8 cellular contexts compared by ENCODE assay signal in the genomic region with DNA sequence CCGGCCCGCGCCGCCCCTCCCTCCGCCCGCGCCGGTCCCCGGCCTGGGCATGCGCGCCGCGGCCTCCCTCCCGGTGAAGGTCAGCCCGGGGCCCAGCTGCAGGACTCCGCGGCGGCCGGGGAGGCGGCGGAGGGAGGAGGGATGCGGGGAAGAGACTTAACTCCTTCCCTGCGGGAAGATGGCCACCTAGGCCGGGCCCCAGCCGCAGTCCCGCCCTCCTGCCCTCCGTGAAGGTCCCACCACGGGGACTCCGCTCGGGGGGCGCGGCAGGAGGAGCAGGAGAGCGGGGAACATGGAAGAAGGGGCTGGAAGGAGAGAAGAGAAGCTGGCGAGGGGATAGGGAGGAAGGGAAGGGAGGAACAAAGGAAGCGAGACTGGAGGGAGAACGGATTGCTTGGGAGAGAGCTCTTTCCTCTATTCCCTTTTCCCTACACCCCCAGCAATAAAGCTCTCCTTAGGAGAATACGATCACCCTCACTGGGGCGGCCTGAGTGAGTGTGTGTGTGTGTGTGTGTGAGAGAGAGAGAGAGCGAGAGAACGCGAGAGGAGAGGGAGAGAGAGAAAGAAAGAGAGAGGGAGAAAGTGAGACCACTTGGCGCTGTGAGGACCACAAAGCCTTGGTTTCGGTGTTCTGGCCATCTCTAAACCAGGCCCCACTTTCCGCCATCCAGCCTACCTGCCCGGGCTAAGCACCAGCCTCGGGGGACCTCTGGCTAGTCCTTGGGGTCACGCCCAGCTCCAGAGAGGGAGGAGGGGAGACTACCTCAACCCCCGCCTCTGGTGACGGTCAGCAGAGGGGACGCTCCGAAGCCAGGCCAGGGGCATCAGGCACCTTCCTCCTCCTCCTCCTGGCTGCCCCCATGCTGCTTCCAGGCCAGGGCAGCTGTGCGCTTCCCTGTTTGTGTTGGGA. TPM values are rescaled to one million over a fixed set of nuclear protein-coding genes. Genes with fewer than 3 reads are reported as not detected.
DNase-seq lines count a peak whose midpoint lies in the region; ATAC-seq and TF ChIP-seq lines count a peak whose summit lies in the region.

No MANE protein-coding gene starts in this region.

- peak overlapping the region; percentile 90 for H2AFZ ChIP-seq in neural cell (ENCODE audit: low read depth, low read length)

- H3K4me1 ChIP-seq in HAP-1: peaks cover 36% of the 10 kb centered on the region

- H3K9me2 ChIP-seq in neural cell (ENCODE audit: insufficient read depth, low read length): no peaks in the 10 kb centered on the region

- H3K36me3 ChIP-seq in HAP-1 (replicated peaks) (no peaks in the 10 kb centered on the region), WERI-Rb-1 (no peaks in the 10 kb centered on the region), neural cell (ENCODE audit: insufficient read depth, low read length) (no peaks in the 10 kb centered on the region)

- TF ChIP-seq RAD21 in neural cell (conservative IDR thresholded peaks at IDR 0.05): no peak

- peaks cover 4% of the 10 kb centered on the region for H3F3A ChIP-seq in neural cell (ENCODE audit: insufficient read depth, low read length, poor library complexity, severe bottlenecking)

- TF ChIP-seq CTCF in 22Rv1 (IDR thresholded peaks at IDR 0.05) (no peak), WERI-Rb-1 (IDR thresholded peaks at IDR 0.05; ENCODE audit: low read depth, low read length) (no peak), neural cell (IDR thresholded peaks at IDR 0.05; ENCODE audit: poor library complexity, severe bottlenecking) (no peak)

- no peaks in the 10 kb centered on the region for H3K79me2 ChIP-seq in neural cell (replicated peaks; ENCODE audit: insufficient read depth, low read length)

- no peak for ATAC-seq in GM19455 (IDR thresholded peaks at IDR 0.05; ENCODE audit: unreplicated experiment)
- no peak for ATAC-seq in GM18909 (IDR thresholded peaks at IDR 0.05; ENCODE audit: poor library complexity, unreplicated experiment)

- H4K20me1 ChIP-seq in neural cell (ENCODE audit: insufficient read depth): no peaks in the 10 kb centered on the region

- H3K9me3 ChIP-seq in HAP-1: no peaks in the 10 kb centered on the region; the same call in 1 of the 2 replicates
- no peaks in the 10 kb centered on the region for H3K9me3 ChIP-seq in WERI-Rb-1 (ENCODE audit: severe bottlenecking)
- H3K9me3 ChIP-seq in neural cell (ENCODE audit: low read length): no peaks in the 10 kb centered on the region

- no peak for TF ChIP-seq EP300 in neural cell (conservative IDR thresholded peaks at IDR 0.05; ENCODE audit: poor library complexity, severe bottlenecking)

- peak; percentile 47 to 78 for DNase-seq in HAP-1 (ENCODE audit: low spot score in 2 of 2)
- DNase-seq in WERI-Rb-1: peak; percentile 85
- peak; percentile 81 for DNase-seq in globus pallidus (ENCODE audit: low spot score)
- no peak for DNase-seq in stimulated activated CD4-positive, alpha-beta T cell treated with anti-CD3 and anti-CD28 coated beads, Interleukin-2, amount 100 ng/mL, for 24 hours

- H3K4me3 ChIP-seq in HAP-1 (peak overlapping the region; percentile 43), WERI-Rb-1 (ENCODE audit: low read depth, low read length) (peak overlapping the region; percentile 79), neural cell (ENCODE audit: low read length) (peak overlapping the region; percentile 79)

- H3K27ac ChIP-seq in 22Rv1 (peak overlapping the region; percentile 86; the same call in 1 of the 2 replicates), WERI-Rb-1 (peak overlapping the region; percentile 84), neural cell (ENCODE audit: low read length) (peak overlapping the region; percentile 98)

- peak overlapping the region; percentile 97 for H3K4me2 ChIP-seq in neural cell (ENCODE audit: low read length)

- peak overlapping the region; percentile 96 for H3K9ac ChIP-seq in neural cell (ENCODE audit: low read length)

- peaks cover 10% of the 10 kb centered on the region for H3K27me3 ChIP-seq in HAP-1 (ENCODE audit: low read depth)
- no peaks in the 10 kb centered on the region for H3K27me3 ChIP-seq in WERI-Rb-1 (ENCODE audit: insufficient read depth, low read depth, severe bottlenecking)
- no peaks in the 10 kb centered on the region for H3K27me3 ChIP-seq in neural cell (ENCODE audit: insufficient read depth, low read depth, low read length)

- in situ Hi-C loops in HAP-1 (cut with MboI; ENCODE audit: low sequenced_read_pairs): no loop called here

TF ChIP-seq in neural cell, 6 proteins besides CTCF, POLR2A, EP300 and RAD21:
- TF ChIP-seq EZH2 (IDR thresholded peaks at IDR 0.05; ENCODE audit: borderline replicate concordance, insufficient read depth, low read length, poor library complexity, severe bottlenecking) (no peak), TAF1 (IDR thresholded peaks at IDR 0.05; ENCODE audit: low read depth) (no peak), POLR2AphosphoS5 (IDR thresholded peaks at IDR 0.05) (peak; percentile 31), MXI1 (conservative IDR thresholded peaks at IDR 0.05; ENCODE audit: poor library complexity, severe bottlenecking) (peak; percentile 49)
- TF ChIP-seq, protein P1, sequence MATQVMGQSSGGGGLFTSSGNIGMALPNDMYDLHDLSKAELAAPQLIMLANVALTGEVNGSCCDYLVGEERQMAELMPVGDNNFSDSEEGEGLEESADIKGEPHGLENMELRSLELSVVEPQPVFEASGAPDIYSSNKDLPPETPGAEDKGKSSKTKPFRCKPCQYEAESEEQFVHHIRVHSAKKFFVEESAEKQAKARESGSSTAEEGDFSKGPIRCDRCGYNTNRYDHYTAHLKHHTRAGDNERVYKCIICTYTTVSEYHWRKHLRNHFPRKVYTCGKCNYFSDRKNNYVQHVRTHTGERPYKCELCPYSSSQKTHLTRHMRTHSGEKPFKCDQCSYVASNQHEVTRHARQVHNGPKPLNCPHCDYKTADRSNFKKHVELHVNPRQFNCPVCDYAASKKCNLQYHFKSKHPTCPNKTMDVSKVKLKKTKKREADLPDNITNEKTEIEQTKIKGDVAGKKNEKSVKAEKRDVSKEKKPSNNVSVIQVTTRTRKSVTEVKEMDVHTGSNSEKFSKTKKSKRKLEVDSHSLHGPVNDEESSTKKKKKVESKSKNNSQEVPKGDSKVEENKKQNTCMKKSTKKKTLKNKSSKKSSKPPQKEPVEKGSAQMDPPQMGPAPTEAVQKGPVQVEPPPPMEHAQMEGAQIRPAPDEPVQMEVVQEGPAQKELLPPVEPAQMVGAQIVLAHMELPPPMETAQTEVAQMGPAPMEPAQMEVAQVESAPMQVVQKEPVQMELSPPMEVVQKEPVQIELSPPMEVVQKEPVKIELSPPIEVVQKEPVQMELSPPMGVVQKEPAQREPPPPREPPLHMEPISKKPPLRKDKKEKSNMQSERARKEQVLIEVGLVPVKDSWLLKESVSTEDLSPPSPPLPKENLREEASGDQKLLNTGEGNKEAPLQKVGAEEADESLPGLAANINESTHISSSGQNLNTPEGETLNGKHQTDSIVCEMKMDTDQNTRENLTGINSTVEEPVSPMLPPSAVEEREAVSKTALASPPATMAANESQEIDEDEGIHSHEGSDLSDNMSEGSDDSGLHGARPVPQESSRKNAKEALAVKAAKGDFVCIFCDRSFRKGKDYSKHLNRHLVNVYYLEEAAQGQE (IDR thresholded peaks at IDR 0.05; ENCODE audit: borderline replicate concordance): peak; percentile 79

RNA-seq across cellular contexts. Expression of a gene that starts 3.7 kb away (rescaled TPM):
- 199 and 216 TPM in 2 replicates for polyA plus RNA-seq in neural cell
- polyA minus RNA-seq in neural cell: 131 and 132 TPM in 2 replicates

RNA-seq across cellular contexts. Expression of a gene that starts 19.9 kb away (rescaled TPM):
- polyA plus RNA-seq in neural cell: 22.1 and 22.5 TPM in 2 replicates
- 25.9 and 33.6 TPM in 2 replicates for polyA minus RNA-seq in neural cell

RNA-seq across cellular contexts. Expression of a gene that starts 25.2 kb away (rescaled TPM):
- 32.7 and 45.8 TPM in 2 replicates for polyA plus RNA-seq in neural cell
- polyA minus RNA-seq in neural cell: 37.7 and 39.2 TPM in 2 replicates

RNA-seq across cellular contexts. Expression of a gene that starts 41.9 kb away (rescaled TPM):
- polyA plus RNA-seq in neural cell: not detected in 2 replicates
- polyA minus RNA-seq in neural cell: not detected in 2 replicates

Comparison
In these comparisons a context has a peak if more than half of its experiments do, and no peak if none do; other contexts are left out.
1. DNase-seq: peak in HAP-1 (2 of 2), WERI-Rb-1 (single experiment) and globus pallidus (single experiment); none in stimulated activated CD4-positive, alpha-beta T cell treated with anti-CD3 and anti-CD28 coated beads, Interleukin-2, amount 100 ng/mL, for 24 hours (0 of 2).
2. Peak in every context shown above with its lines, with median percentiles within 50 percentile points of each other: H3K27ac ChIP-seq and H3K4me3 ChIP-seq.